In genomic region chr7:27221201-27221797, GRCh38 we compare ENCODE assay signal across 26 cellular contexts. TPM values are rescaled to one million over a fixed set of nuclear protein-coding genes. Genes with fewer than 3 reads are reported as not detected.
DNase-seq lines count a peak whose midpoint lies in the region; ATAC-seq and TF ChIP-seq lines count a peak whose summit lies in the region.
"Had no signal": no experiment of that assay in that cellular context is flagged by ENCODE, and none has a peak within 500 bp of the region (broad histone marks: within the 10 kb centered on the region; RNA-seq: fewer than 3 reads in every experiment).

No MANE protein-coding gene starts in this region.

- H3K4me2 ChIP-seq in OCI-LY3 (ENCODE audit: low read length), result peak overlapping the region; percentile 29
- H3K4me2 ChIP-seq: A549 had no signal

- H3K9ac ChIP-seq in OCI-LY3 (ENCODE audit: low read length), result no peak overlapping the region

- H3K27ac Mint-ChIP-seq in stimulated activated effector memory CD8-positive, alpha-beta T cell treated with anti-CD3 and anti-CD28 coated beads, Interleukin-12 subunit alpha, Interleukin-12 subunit beta, amount 100 ng/mL, for 72 hours, result no peak overlapping the region
- H3K27ac Mint-ChIP-seq: activated naive CD8-positive, alpha-beta T cell treated with anti-CD3 and anti-CD28 coated beads, Interleukin-2, amount 10 ng/mL, durations not matched to agents 7 days and 5 days; memory B cell had no signal

- H3K4me3 Mint-ChIP-seq in activated T-cell treated with anti-CD3 and anti-CD28 coated beads, Interleukin-2, amount 50 U/mL, for 4 hours, result no peak overlapping the region
- no peak overlapping the region for H3K4me3 Mint-ChIP-seq in stimulated activated effector memory CD8-positive, alpha-beta T cell treated with anti-CD3 and anti-CD28 coated beads, Interleukin-12 subunit alpha, Interleukin-12 subunit beta, amount 100 ng/mL, for 72 hours
- H3K4me3 Mint-ChIP-seq: activated naive CD8-positive, alpha-beta T cell treated with anti-CD3 and anti-CD28 coated beads, Interleukin-2, amount 10 ng/mL, durations not matched to agents 7 days and 5 days had no signal

- no peaks in the 10 kb centered on the region for H3K79me2 ChIP-seq in OCI-LY3 (ENCODE audit: low read length)

- H3K9me3 ChIP-seq in OCI-LY3 (ENCODE audit: insufficient read depth, low read length), result no peaks in the 10 kb centered on the region
- H3K9me3 ChIP-seq: A549, BE2C, suprapubic skin had no signal

- H3K4me3 ChIP-seq in OCI-LY3 (ENCODE audit: low read length), result no peak overlapping the region
- H3K4me3 ChIP-seq: A549, suprapubic skin had no signal

- H3K36me3 Mint-ChIP-seq in activated T-cell treated with anti-CD3 and anti-CD28 coated beads, Interleukin-2, amount 50 U/mL, for 4 hours (ENCODE audit: insufficient read depth), result no peaks in the 10 kb centered on the region
- H3K36me3 Mint-ChIP-seq in stimulated activated effector memory CD8-positive, alpha-beta T cell treated with anti-CD3 and anti-CD28 coated beads, Interleukin-12 subunit alpha, Interleukin-12 subunit beta, amount 100 ng/mL, for 72 hours, result no peaks in the 10 kb centered on the region
- H3K36me3 Mint-ChIP-seq: activated naive CD8-positive, alpha-beta T cell treated with anti-CD3 and anti-CD28 coated beads, Interleukin-2, amount 10 ng/mL, durations not matched to agents 7 days and 5 days; memory B cell had no signal

- no peak overlapping the region for H3K27ac ChIP-seq in OCI-LY3 (ENCODE audit: low read length)
- H3K27ac ChIP-seq: A549, suprapubic skin had no signal

- H4K20me1 ChIP-seq in OCI-LY3 (ENCODE audit: insufficient read depth, low read length), result no peaks in the 10 kb centered on the region

- peaks cover 20% of the 10 kb centered on the region for H3K27me3 ChIP-seq in OCI-LY3 (ENCODE audit: low read depth, low read length)

- H3K9me3 Mint-ChIP-seq in activated T-cell treated with anti-CD3 and anti-CD28 coated beads, Interleukin-2, amount 50 U/mL, for 4 hours, result no peaks in the 10 kb centered on the region
- no peaks in the 10 kb centered on the region for H3K9me3 Mint-ChIP-seq in stimulated activated effector memory CD8-positive, alpha-beta T cell treated with anti-CD3 and anti-CD28 coated beads, Interleukin-12 subunit alpha, Interleukin-12 subunit beta, amount 100 ng/mL, for 72 hours
- H3K9me3 Mint-ChIP-seq: activated naive CD8-positive, alpha-beta T cell treated with anti-CD3 and anti-CD28 coated beads, Interleukin-2, amount 10 ng/mL, durations not matched to agents 7 days and 5 days; memory B cell had no signal

- H3K27me3 Mint-ChIP-seq in activated T-cell treated with anti-CD3 and anti-CD28 coated beads, Interleukin-2, amount 50 U/mL, for 4 hours (ENCODE audit: low read depth), result peaks cover 75% of the 10 kb centered on the region

- peaks cover 6% of the 10 kb centered on the region for H3K4me1 Mint-ChIP-seq in activated T-cell treated with anti-CD3 and anti-CD28 coated beads, Interleukin-2, amount 50 U/mL, for 4 hours (ENCODE audit: low read depth)
- peaks cover 6% of the 10 kb centered on the region for H3K4me1 Mint-ChIP-seq in stimulated activated effector memory CD8-positive, alpha-beta T cell treated with anti-CD3 and anti-CD28 coated beads, Interleukin-12 subunit alpha, Interleukin-12 subunit beta, amount 100 ng/mL, for 72 hours

- H2AFZ ChIP-seq in OCI-LY3 (ENCODE audit: low read depth, low read length), result no peak overlapping the region

- no peaks in the 10 kb centered on the region for H3K36me3 ChIP-seq in OCI-LY3 (replicated peaks; ENCODE audit: low read depth, low read length)
- H3K36me3 ChIP-seq: BE2C, suprapubic skin had no signal

- peak; percentile 59 to 68 for ATAC-seq in activated T-cell treated with anti-CD3 and anti-CD28 coated beads, Interleukin-2, amount 50 U/mL, for 4 hours
- ATAC-seq in GM21390 (IDR thresholded peaks at IDR 0.05; ENCODE audit: unreplicated experiment), result peak; percentile 72
- ATAC-seq in stimulated activated effector memory CD8-positive, alpha-beta T cell treated with anti-CD3 and anti-CD28 coated beads, Interleukin-12 subunit alpha, Interleukin-12 subunit beta, amount 100 ng/mL, for 72 hours, result peak; percentile 47
- ATAC-seq in HG02642 (IDR thresholded peaks at IDR 0.05; ENCODE audit: poor library complexity, unreplicated experiment), result no peak
- no peak for ATAC-seq in HG02938 (IDR thresholded peaks at IDR 0.05; ENCODE audit: unreplicated experiment)
- ATAC-seq: A549, HCT116 had no signal

- DNase-seq in activated T-cell treated with anti-CD3 and anti-CD28 coated beads, Interleukin-2, amount 50 U/mL, for 4 hours, result no peak
- no peak for DNase-seq in activated T-cell treated with anti-CD3 and anti-CD28 coated beads, Interleukin-2, amount 50 U/mL, for 48 hours
- DNase-seq in stimulated activated effector memory CD8-positive, alpha-beta T cell treated with anti-CD3 and anti-CD28 coated beads, Interleukin-12 subunit alpha, Interleukin-12 subunit beta, amount 100 ng/mL, for 72 hours (ENCODE audit: low spot score in 2 of 2), result no peak
- DNase-seq in AML-193 (lab: John Stamatoyannopoulos, UW), result no peak
- DNase-seq: activated CD4-positive, alpha-beta T cell treated with anti-CD3 and anti-CD28 coated beads for 48 hours; activated naive CD8-positive, alpha-beta T cell treated with anti-CD3 and anti-CD28 coated beads, Interleukin-2, amount 10 ng/mL, durations not matched to agents 7 days and 5 days; BE2C; DMS53; GDM1; MM.1S; NCI-H1417; NCI-H524 treated with DMSO at 0.1 percent for 48 hours had no signal

- H3K4me1 ChIP-seq in OCI-LY3 (ENCODE audit: low read length), result peaks cover 13% of the 10 kb centered on the region
- H3K4me1 ChIP-seq: A549, BE2C had no signal

- TF ChIP-seq CTCF in OCI-LY3 (IDR thresholded peaks at IDR 0.05; ENCODE audit: low read depth, low read length), result no peak

RNA-seq across cellular contexts. Expression of gene EVX1, which starts 21.3 kb away (rescaled TPM):
- total RNA-seq in activated T-cell treated with anti-CD3 and anti-CD28 coated beads, Interleukin-2, amount 50 U/mL, for 4 hours, result not detected
- total RNA-seq: activated naive CD8-positive, alpha-beta T cell treated with anti-CD3 and anti-CD28 coated beads, Interleukin-2, amount 10 ng/mL, durations not matched to agents 7 days and 5 days; cerebellum; epithelial cell of proximal tubule; pulmonary artery endothelial cell; SK-MEL-5; skeletal muscle tissue; suprapubic skin; T-helper 1 cell treated with Interleukin-12 subunit alpha and Interleukin-12 subunit beta and Interleukin-4 antibody, amounts not matched to agents 30 ng/mL and 1 ng/mL, for 36 hours had no signal

RNA-seq across cellular contexts. Expression of gene HOXA13, which starts 21.4 kb away (rescaled TPM):
- total RNA-seq in activated T-cell treated with anti-CD3 and anti-CD28 coated beads, Interleukin-2, amount 50 U/mL, for 4 hours, result not detected
- total RNA-seq: activated naive CD8-positive, alpha-beta T cell treated with anti-CD3 and anti-CD28 coated beads, Interleukin-2, amount 10 ng/mL, durations not matched to agents 7 days and 5 days; cerebellum; epithelial cell of proximal tubule; pulmonary artery endothelial cell; T-helper 1 cell treated with Interleukin-12 subunit alpha and Interleukin-12 subunit beta and Interleukin-4 antibody, amounts not matched to agents 30 ng/mL and 1 ng/mL, for 36 hours had no signal

RNA-seq across cellular contexts. Expression of gene HOXA11, which starts 36.3 kb away (rescaled TPM):
- total RNA-seq in activated T-cell treated with anti-CD3 and anti-CD28 coated beads, Interleukin-2, amount 50 U/mL, for 4 hours, result not detected
- total RNA-seq: activated naive CD8-positive, alpha-beta T cell treated with anti-CD3 and anti-CD28 coated beads, Interleukin-2, amount 10 ng/mL, durations not matched to agents 7 days and 5 days; cerebellum; pulmonary artery endothelial cell; T-helper 1 cell treated with Interleukin-12 subunit alpha and Interleukin-12 subunit beta and Interleukin-4 antibody, amounts not matched to agents 30 ng/mL and 1 ng/mL, for 36 hours had no signal

RNA-seq across cellular contexts. Expression of gene HOXA10, which starts 47.2 kb away (rescaled TPM):
- total RNA-seq in activated T-cell treated with anti-CD3 and anti-CD28 coated beads, Interleukin-2, amount 50 U/mL, for 4 hours, result under 1 TPM; 0.08 to 0.14 (median 0.10) TPM
- total RNA-seq: activated naive CD8-positive, alpha-beta T cell treated with anti-CD3 and anti-CD28 coated beads, Interleukin-2, amount 10 ng/mL, durations not matched to agents 7 days and 5 days; cerebellum; SK-MEL-5; T-helper 1 cell treated with Interleukin-12 subunit alpha and Interleukin-12 subunit beta and Interleukin-4 antibody, amounts not matched to agents 30 ng/mL and 1 ng/mL, for 36 hours had no signal

RNA-seq across cellular contexts. Expression of gene HOXA9, which starts 56.0 kb away (rescaled TPM):
- under 1 TPM in 2 of 3 donors, not detected in 1; 0.28 to 0.76 TPM for total RNA-seq in activated T-cell treated with anti-CD3 and anti-CD28 coated beads, Interleukin-2, amount 50 U/mL, for 4 hours
- total RNA-seq: activated naive CD8-positive, alpha-beta T cell treated with anti-CD3 and anti-CD28 coated beads, Interleukin-2, amount 10 ng/mL, durations not matched to agents 7 days and 5 days; cerebellum; SK-MEL-5; T-helper 1 cell treated with Interleukin-12 subunit alpha and Interleukin-12 subunit beta and Interleukin-4 antibody, amounts not matched to agents 30 ng/mL and 1 ng/mL, for 36 hours had no signal

Comparison
In these comparisons a context has a peak if more than half of its experiments do, and no peak if none do; other contexts are left out.
1. ATAC-seq: peak in activated T-cell treated with anti-CD3 and anti-CD28 coated beads, Interleukin-2, amount 50 U/mL, for 4 hours (2 of 2), GM21390 (single experiment) and stimulated activated effector memory CD8-positive, alpha-beta T cell treated with anti-CD3 and anti-CD28 coated beads, Interleukin-12 subunit alpha, Interleukin-12 subunit beta, amount 100 ng/mL, for 72 hours (single experiment); none in HG02642 (single experiment) and HG02938 (single experiment).